2 cellular contexts compared by ENCODE assay signal in the genomic region with DNA sequence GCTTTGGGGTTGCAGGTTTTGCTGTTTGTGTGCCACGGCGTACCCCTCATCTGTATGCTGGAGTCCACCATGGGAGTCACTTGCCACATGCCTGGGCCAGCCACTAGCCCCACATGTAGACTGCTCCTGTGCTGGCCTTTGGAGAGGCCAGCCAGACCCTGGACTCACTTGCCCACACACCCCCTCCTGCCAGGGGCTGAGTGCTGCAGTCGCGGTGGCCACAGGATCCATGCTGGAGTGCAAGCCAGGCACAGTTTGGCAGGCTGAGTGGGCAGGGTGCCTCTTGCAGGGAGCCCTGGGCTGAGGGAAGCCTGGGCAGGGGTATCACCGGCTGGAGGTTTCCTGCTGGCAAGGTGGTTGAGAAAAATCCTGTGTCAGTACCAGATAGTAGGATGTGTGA.
TF ChIP-seq lines count a peak whose summit lies in the region.

No MANE protein-coding gene starts in this region.

TF ChIP-seq in A549, 52 proteins besides CTCF, POLR2A, EP300 and RAD21:
- TF ChIP-seq, protein P1, sequence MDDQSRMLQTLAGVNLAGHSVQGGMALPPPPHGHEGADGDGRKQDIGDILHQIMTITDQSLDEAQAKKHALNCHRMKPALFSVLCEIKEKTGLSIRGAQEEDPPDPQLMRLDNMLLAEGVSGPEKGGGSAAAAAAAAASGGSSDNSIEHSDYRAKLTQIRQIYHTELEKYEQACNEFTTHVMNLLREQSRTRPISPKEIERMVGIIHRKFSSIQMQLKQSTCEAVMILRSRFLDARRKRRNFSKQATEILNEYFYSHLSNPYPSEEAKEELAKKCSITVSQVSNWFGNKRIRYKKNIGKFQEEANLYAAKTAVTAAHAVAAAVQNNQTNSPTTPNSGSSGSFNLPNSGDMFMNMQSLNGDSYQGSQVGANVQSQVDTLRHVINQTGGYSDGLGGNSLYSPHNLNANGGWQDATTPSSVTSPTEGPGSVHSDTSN (IDR thresholded peaks at IDR 0.05), result no peak
- TF ChIP-seq KDM5A (IDR thresholded peaks at IDR 0.05) (no peak), NPAS2 (CRISPR knock-in tag; IDR thresholded peaks at IDR 0.05; ENCODE audit: borderline replicate concordance) (no peak), MAZ (IDR thresholded peaks at IDR 0.05; ENCODE audit: borderline replicate concordance, low read depth, low read length) (no peak), HOXB13 (CRISPR knock-in tag; IDR thresholded peaks at IDR 0.05; ENCODE audit: low read depth) (no peak)

TF ChIP-seq in H1, 55 proteins besides CTCF, POLR2A, EP300 and RAD21:
- TF ChIP-seq RFX5 (IDR thresholded peaks at IDR 0.05; ENCODE audit: borderline replicate concordance, low read depth, low read length) (no peak), BRCA1 (IDR thresholded peaks at IDR 0.05; ENCODE audit: low read depth, low read length) (no peak), ASH2L (IDR thresholded peaks at IDR 0.05; ENCODE audit: low read length) (no peak), NRF1 (IDR thresholded peaks at IDR 0.05; ENCODE audit: low read depth, low read length) (no peak), MAFK (IDR thresholded peaks at IDR 0.05; ENCODE audit: low read depth, low read length) (no peak), CHD1 (IDR thresholded peaks at IDR 0.05; ENCODE audit: low read depth, low read length) (no peak), GABPA (IDR thresholded peaks at IDR 0.05; ENCODE audit: borderline replicate concordance, insufficient read depth, low read length) (no peak), TAF7 (optimal IDR thresholded peaks at IDR 0.05; ENCODE audit: borderline replicate concordance, low read depth, low read length) (no peak), KDM5A (IDR thresholded peaks at IDR 0.05; ENCODE audit: low read length) (no peak), RXRA (IDR thresholded peaks at IDR 0.05; ENCODE audit: insufficient read depth, low read depth, low read length) (no peak), TCF12 (IDR thresholded peaks at IDR 0.05; ENCODE audit: low read depth, low read length) (no peak), GTF2F1 (IDR thresholded peaks at IDR 0.05; ENCODE audit: borderline replicate concordance, low read depth, low read length) (no peak), SUZ12 (IDR thresholded peaks at IDR 0.05; ENCODE audit: low read length) (no peak), ZNF274 (IDR thresholded peaks at IDR 0.05; ENCODE audit: borderline replicate concordance, extremely low read depth, low read length) (no peak), EZH2 (IDR thresholded peaks at IDR 0.05; ENCODE audit: low read depth, low read length, severe bottlenecking) (no peak), PHF8 (conservative IDR thresholded peaks at IDR 0.05; ENCODE audit: low read depth, low read length) (no peak), POU5F1 (IDR thresholded peaks at IDR 0.05; ENCODE audit: low read depth, low read length) (no peak), BCL11A (IDR thresholded peaks at IDR 0.05; ENCODE audit: low read depth in 2 of 2, low read length in 2 of 2) (no peak)
- TF ChIP-seq, protein P2, sequence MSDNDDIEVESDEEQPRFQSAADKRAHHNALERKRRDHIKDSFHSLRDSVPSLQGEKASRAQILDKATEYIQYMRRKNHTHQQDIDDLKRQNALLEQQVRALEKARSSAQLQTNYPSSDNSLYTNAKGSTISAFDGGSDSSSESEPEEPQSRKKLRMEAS (IDR thresholded peaks at IDR 0.05), result no peak
- TF ChIP-seq, protein P3, sequence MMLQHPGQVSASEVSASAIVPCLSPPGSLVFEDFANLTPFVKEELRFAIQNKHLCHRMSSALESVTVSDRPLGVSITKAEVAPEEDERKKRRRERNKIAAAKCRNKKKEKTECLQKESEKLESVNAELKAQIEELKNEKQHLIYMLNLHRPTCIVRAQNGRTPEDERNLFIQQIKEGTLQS (IDR thresholded peaks at IDR 0.05; ENCODE audit: insufficient read depth, low read depth, low read length), result no peak
